In the genomic region with DNA sequence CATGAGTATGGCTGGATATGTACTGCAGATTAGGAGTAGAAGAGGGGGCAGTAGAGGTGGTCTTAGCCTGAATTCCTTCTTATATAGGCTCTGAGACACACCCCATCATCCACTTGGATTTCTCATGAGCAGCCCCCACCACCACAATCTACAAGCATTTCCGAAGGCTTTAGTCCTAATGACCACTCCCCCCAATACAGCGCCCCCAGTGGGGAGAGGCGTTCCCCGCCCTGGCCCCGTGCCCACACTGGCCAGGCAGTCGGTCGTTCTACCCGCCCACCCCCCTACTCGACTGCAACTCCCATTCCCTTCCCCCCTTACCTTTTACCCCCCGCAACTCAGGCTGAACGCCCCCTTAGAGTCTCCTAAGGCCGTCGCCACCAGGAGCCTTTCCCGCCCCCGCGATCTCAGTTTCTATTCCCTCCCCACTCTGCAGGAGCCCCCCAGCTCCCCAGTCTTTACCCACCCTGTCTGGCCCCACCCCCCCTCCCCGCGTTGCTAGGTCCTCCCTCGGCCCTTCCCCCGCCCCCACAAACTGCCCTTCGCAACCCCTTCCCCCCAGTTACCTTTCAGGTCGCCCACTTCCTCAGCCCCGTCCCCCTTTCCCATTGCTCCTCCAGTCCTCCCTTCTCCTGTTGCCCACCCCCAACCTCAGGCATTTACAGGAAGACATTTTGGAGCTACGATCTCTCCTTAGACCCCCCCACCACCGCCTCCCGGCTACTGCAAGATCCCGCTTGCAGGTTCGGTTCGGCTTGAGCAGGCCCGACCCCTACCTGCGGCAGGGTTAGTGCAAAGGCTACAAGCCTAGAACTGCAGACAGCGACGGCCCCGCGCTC, we compare ENCODE assay signal across 8 cellular contexts.
DNase-seq lines count a peak whose midpoint lies in the region; ATAC-seq lines count a peak whose summit lies in the region.

No MANE protein-coding gene starts in this region.

- peak overlapping the region in 4 of 5 donors; percentile 64 to 77 (median 72) for H3K9ac ChIP-seq in subcutaneous abdominal adipose tissue (ENCODE audit: low read length in 5 of 5)

- DNase-seq in ELF-1 (ENCODE audit: low read depth, low spot score) (peak; percentile 56), ecto neural progenitor cell (ENCODE audit: low spot score) (peak; percentile 67), memory B cell (ENCODE audit: low spot score in 2 of 2) (peak; percentile 3 to 32)
- DNase-seq in activated CD4-positive, alpha-beta T cell treated with anti-CD3 and anti-CD28 coated beads for 48 hours = peak; percentile 52

- no peaks in the 10 kb centered on the region for H3K9me3 Mint-ChIP-seq in memory B cell

- H3K27ac ChIP-seq in KOPT-K1 (ENCODE audit: low read depth, low read length, poor library complexity, severe bottlenecking) (peak overlapping the region; percentile 92), subcutaneous abdominal adipose tissue (ENCODE audit: low read depth, low read length) (peak overlapping the region; percentile 62)

- H3K4me1 Mint-ChIP-seq in memory B cell = peaks cover 15% of the 10 kb centered on the region

- peak overlapping the region; percentile 99 for H3K4me3 Mint-ChIP-seq in memory B cell

- peaks cover 28% of the 10 kb centered on the region for H3K36me3 ChIP-seq in KOPT-K1 (ENCODE audit: insufficient read depth, low read length)
- peaks cover 0 to 24% (median 20%) of the 10 kb centered on the region in 5 donors for H3K36me3 ChIP-seq in subcutaneous abdominal adipose tissue (ENCODE audit: control insufficient read depth in 5 of 5, insufficient read depth in 5 of 5, low read length in 5 of 5)

- H3K27ac Mint-ChIP-seq in memory B cell = peak overlapping the region; percentile 95

- peaks cover 6% of the 10 kb centered on the region for H3K36me3 Mint-ChIP-seq in memory B cell

- peaks cover 0 to 23% (median 9%) of the 10 kb centered on the region in 5 donors for H3K4me1 ChIP-seq in subcutaneous abdominal adipose tissue (ENCODE audit: control insufficient read depth in 5 of 5, insufficient read depth in 5 of 5, low read length in 5 of 5)

- H3K27me3 ChIP-seq in subcutaneous abdominal adipose tissue (ENCODE audit: control insufficient read depth in 5 of 5, insufficient read depth in 4 of 5, low read length in 5 of 5) = peaks cover 0 to 5% (median 4%) of the 10 kb centered on the region in 5 donors

- no peaks in the 10 kb centered on the region for H3K27me3 Mint-ChIP-seq in memory B cell

- peak overlapping the region; percentile 81 to 87 (median 82) for H3K4me3 ChIP-seq in subcutaneous abdominal adipose tissue (ENCODE audit: low read depth in 1 of 5, low read length in 5 of 5)

- H3K9me3 ChIP-seq in KOPT-K1 (ENCODE audit: insufficient read depth, low read length, poor library complexity, severe bottlenecking) = no peaks in the 10 kb centered on the region
- H3K9me3 ChIP-seq in subcutaneous abdominal adipose tissue (ENCODE audit: control insufficient read depth in 5 of 5, low read length in 5 of 5) = no peaks in the 10 kb centered on the region

- ATAC-seq in memory B cell (ENCODE audit: low read depth) (no peak), GM19395 (IDR thresholded peaks at IDR 0.05; ENCODE audit: unreplicated experiment) (no peak), HG02759 (IDR thresholded peaks at IDR 0.05; ENCODE audit: unreplicated experiment) (no peak)
